2 cellular contexts compared by ENCODE assay signal in the genomic region with DNA sequence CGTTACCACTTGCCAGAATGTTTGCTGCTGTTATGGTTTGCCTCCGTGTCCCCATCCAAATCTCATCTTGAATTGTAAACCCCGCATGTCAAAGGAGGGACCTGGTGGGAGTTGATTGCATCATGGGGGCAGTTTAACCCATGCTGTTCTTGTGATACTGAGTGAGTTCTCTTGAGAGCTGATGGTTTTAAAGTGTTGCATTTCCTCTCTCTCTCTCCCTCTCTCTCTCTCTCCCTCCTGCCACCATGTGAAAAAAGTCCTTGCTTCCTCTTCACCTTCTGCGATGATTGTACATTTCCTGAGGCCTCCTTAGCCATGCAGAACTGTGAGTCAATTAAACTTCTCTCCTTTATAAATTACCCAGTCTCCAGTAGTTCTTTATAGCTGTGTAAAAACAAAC.
TF ChIP-seq lines count a peak whose summit lies in the region.

No MANE protein-coding gene starts in this region.

TF ChIP-seq in GM23338, 12 proteins besides CTCF, POLR2A, EP300 and RAD21 (continues in another document):
- no peak for TF ChIP-seq CREB1 (CRISPR knock-in tag; IDR thresholded peaks at IDR 0.05; ENCODE audit: low read depth)
- no peak for TF ChIP-seq POLR2AphosphoS5 (IDR thresholded peaks at IDR 0.05; ENCODE audit: low read depth)
- no peak for TF ChIP-seq NANOG (IDR thresholded peaks at IDR 0.05; ENCODE audit: borderline replicate concordance)
- no peak for TF ChIP-seq JUNB (IDR thresholded peaks at IDR 0.05; ENCODE audit: unreplicated experiment)
- no peak for TF ChIP-seq ETS1 (IDR thresholded peaks at IDR 0.05)
- no peak for TF ChIP-seq EZH2 (IDR thresholded peaks at IDR 0.05; ENCODE audit: low read depth, unreplicated experiment)
- no peak for TF ChIP-seq EZH2phosphoT487 (IDR thresholded peaks at IDR 0.05; ENCODE audit: unreplicated experiment)
- no peak for TF ChIP-seq STAT1 (IDR thresholded peaks at IDR 0.05; ENCODE audit: unreplicated experiment)
- TF ChIP-seq ZNF462 (CRISPR knock-in tag; IDR thresholded peaks at IDR 0.05), result no peak
- no peak for TF ChIP-seq REST (IDR thresholded peaks at IDR 0.05; ENCODE audit: unreplicated experiment)

TF ChIP-seq in H1, 55 proteins besides CTCF, POLR2A, EP300 and RAD21:
- no peak for TF ChIP-seq TAF1 (IDR thresholded peaks at IDR 0.05; ENCODE audit: low read depth, low read length)
- TF ChIP-seq, protein P1, sequence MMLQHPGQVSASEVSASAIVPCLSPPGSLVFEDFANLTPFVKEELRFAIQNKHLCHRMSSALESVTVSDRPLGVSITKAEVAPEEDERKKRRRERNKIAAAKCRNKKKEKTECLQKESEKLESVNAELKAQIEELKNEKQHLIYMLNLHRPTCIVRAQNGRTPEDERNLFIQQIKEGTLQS (IDR thresholded peaks at IDR 0.05; ENCODE audit: insufficient read depth, low read depth, low read length), result 0 out of 2 replicates have a peak, but pooled peaks have one; percentile 24
- peak; percentile 89 for TF ChIP-seq CEBPB (IDR thresholded peaks at IDR 0.05; ENCODE audit: low read depth, low read length)
- TF ChIP-seq CHD2 (IDR thresholded peaks at IDR 0.05; ENCODE audit: low read length), result no peak
- no peak for TF ChIP-seq KDM4A (IDR thresholded peaks at IDR 0.05; ENCODE audit: low read depth, low read length, severe bottlenecking)
- TF ChIP-seq, protein P2, sequence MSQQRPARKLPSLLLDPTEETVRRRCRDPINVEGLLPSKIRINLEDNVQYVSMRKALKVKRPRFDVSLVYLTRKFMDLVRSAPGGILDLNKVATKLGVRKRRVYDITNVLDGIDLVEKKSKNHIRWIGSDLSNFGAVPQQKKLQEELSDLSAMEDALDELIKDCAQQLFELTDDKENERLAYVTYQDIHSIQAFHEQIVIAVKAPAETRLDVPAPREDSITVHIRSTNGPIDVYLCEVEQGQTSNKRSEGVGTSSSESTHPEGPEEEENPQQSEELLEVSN (IDR thresholded peaks at IDR 0.05), result 0 out of 2 replicates have a peak, but pooled peaks have one; percentile 24
- no peak for TF ChIP-seq SIRT6 (IDR thresholded peaks at IDR 0.05; ENCODE audit: low read length)
- no peak for TF ChIP-seq CREB1 (IDR thresholded peaks at IDR 0.05)
- TF ChIP-seq SP1 (IDR thresholded peaks at IDR 0.05; ENCODE audit: low read depth, low read length), result no peak
- no peak for TF ChIP-seq YY1 (IDR thresholded peaks at IDR 0.05; ENCODE audit: low read depth, low read length)
- 0 out of 2 replicates have a peak, but pooled peaks have one; percentile 9 for TF ChIP-seq POU5F1 (IDR thresholded peaks at IDR 0.05; ENCODE audit: low read depth, low read length)
- TF ChIP-seq ASH2L (IDR thresholded peaks at IDR 0.05; ENCODE audit: low read length), result no peak
